ENCODE assay signal across 30 cellular contexts in the genomic region with DNA sequence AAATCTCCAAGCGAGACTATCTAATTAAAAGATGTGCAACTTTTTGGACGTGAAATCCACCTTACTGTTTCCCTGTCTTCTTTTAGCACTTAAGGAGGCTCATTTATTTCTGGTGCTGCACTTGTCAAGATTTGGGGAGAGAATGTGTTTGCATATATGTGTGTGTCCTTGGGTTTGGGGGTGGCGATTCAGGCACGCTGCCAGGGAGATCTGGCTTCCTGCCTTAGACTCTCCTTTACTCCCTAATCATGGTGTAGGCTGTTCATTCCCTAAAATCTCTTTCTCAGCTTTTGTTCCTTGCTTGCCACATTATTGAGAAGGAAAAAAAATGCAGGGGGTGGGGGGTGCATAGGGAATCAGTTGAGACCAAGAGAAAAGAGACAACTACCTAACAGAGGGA.
"Had no signal": no experiment of that assay in that cellular context is flagged by ENCODE, and none has a peak within 500 bp of the region (broad histone marks: within the 10 kb centered on the region; RNA-seq: fewer than 3 reads in every experiment).

No MANE protein-coding gene starts in this region.

- DNase-seq: activated CD4-positive, alpha-beta T cell treated with anti-CD3 and anti-CD28 coated beads for 4 hours; activated CD4-positive, alpha-beta T cell treated with anti-CD3 and anti-CD28 coated beads, Interleukin-2, amount 50 U/mL, for 4 hours; activated effector memory CD4-positive, alpha-beta T cell treated with Interleukin-2 at 50 U/mL for 16 hours; activated naive CD4-positive, alpha-beta T cell treated with Interleukin-2 at 50 U/mL for 16 hours; activated T-cell treated with anti-CD3 and anti-CD28 coated beads for 4 hours; adrenal gland; aorta; effector memory CD4-positive, alpha-beta T cell; head of caudate nucleus; hypothalamus; immature natural killer cell; kidney; left colon; mesenchymal stem cell; psoas muscle; stimulated activated CD4-positive, alpha-beta T cell treated with anti-CD3 and anti-CD28 coated beads, Interleukin-15, amount 100 ng/mL, for 24 hours; stimulated activated CD4-positive, alpha-beta T cell treated with anti-CD3 and anti-CD28 coated beads, Interleukin-2, amount 100 ng/mL, for 24 hours; stimulated activated naive B cell treated with anti-CD40 and anti-IgM and Interleukin-4, amounts not matched to agents 10 μg/mL and 1 μg/mL and 100 μg/mL, for 72 hours; SW 1271; T-helper 9 cell; upper lobe of right lung had no signal

- H3K36me3 Mint-ChIP-seq: activated naive CD8-positive, alpha-beta T cell; natural killer cell treated with Interleukin-12 subunit alpha and Interleukin-12 subunit beta and Interleukin-15 and Interleukin-18, amount 100 ng/mL, for 72 hours; stimulated activated naive B cell treated with anti-CD40 and anti-IgM and Interleukin-4, amounts not matched to agents 10 μg/mL and 1 μg/mL and 100 μg/mL, for 72 hours had no signal

- H3K27ac ChIP-seq: neutrophil, psoas muscle, SK-N-MC, VCaP had no signal

- H3K4me3 Mint-ChIP-seq: activated naive CD8-positive, alpha-beta T cell; brain; immature natural killer cell; natural killer cell treated with Interleukin-12 subunit alpha and Interleukin-12 subunit beta and Interleukin-15 and Interleukin-18, amount 100 ng/mL, for 72 hours; stimulated activated naive B cell treated with anti-CD40 and anti-IgM and Interleukin-4, amounts not matched to agents 10 μg/mL and 1 μg/mL and 100 μg/mL, for 72 hours; T-helper 1 cell treated with Interleukin-12 subunit alpha and Interleukin-12 subunit beta and Interleukin-4 antibody, amounts not matched to agents 30 μg/mL and 1 μg/mL, for 36 hours had no signal

- H3K36me3 ChIP-seq: adrenal gland, neutrophil, upper lobe of right lung had no signal

- H3K27me3 ChIP-seq: adrenal gland, dorsolateral prefrontal cortex, upper lobe of right lung had no signal

- H3K4me3 ChIP-seq: adrenal gland, coronary artery, dorsolateral prefrontal cortex, psoas muscle, SK-N-MC, upper lobe of right lung had no signal

- H3K9me3 ChIP-seq: adrenal gland, neutrophil, psoas muscle, upper lobe of right lung had no signal

- H3K4me1 Mint-ChIP-seq: immature natural killer cell had no signal

- H3K27me3 Mint-ChIP-seq: brain had no signal

- H3K27ac Mint-ChIP-seq: activated naive CD8-positive, alpha-beta T cell; immature natural killer cell; natural killer cell treated with Interleukin-12 subunit alpha and Interleukin-12 subunit beta and Interleukin-15 and Interleukin-18, amount 100 ng/mL, for 72 hours; stimulated activated naive B cell treated with anti-CD40 and anti-IgM and Interleukin-4, amounts not matched to agents 10 μg/mL and 1 μg/mL and 100 μg/mL, for 72 hours; T-helper 1 cell treated with Interleukin-12 subunit alpha and Interleukin-12 subunit beta and Interleukin-4 antibody, amounts not matched to agents 30 μg/mL and 1 μg/mL, for 36 hours had no signal

- ATAC-seq: left colon; natural killer cell treated with Interleukin-12 subunit alpha and Interleukin-12 subunit beta and Interleukin-15 and Interleukin-18, amount 100 ng/mL, for 72 hours; psoas muscle; stimulated activated naive B cell treated with anti-CD40 and anti-IgM and Interleukin-4, amounts not matched to agents 10 μg/mL and 1 μg/mL and 100 μg/mL, for 72 hours; upper lobe of right lung had no signal

- H3K9me3 Mint-ChIP-seq: brain had no signal

- H3K4me1 ChIP-seq: psoas muscle had no signal
